Comparison of ENCODE assay signal across 10 cellular contexts in the genomic region with DNA sequence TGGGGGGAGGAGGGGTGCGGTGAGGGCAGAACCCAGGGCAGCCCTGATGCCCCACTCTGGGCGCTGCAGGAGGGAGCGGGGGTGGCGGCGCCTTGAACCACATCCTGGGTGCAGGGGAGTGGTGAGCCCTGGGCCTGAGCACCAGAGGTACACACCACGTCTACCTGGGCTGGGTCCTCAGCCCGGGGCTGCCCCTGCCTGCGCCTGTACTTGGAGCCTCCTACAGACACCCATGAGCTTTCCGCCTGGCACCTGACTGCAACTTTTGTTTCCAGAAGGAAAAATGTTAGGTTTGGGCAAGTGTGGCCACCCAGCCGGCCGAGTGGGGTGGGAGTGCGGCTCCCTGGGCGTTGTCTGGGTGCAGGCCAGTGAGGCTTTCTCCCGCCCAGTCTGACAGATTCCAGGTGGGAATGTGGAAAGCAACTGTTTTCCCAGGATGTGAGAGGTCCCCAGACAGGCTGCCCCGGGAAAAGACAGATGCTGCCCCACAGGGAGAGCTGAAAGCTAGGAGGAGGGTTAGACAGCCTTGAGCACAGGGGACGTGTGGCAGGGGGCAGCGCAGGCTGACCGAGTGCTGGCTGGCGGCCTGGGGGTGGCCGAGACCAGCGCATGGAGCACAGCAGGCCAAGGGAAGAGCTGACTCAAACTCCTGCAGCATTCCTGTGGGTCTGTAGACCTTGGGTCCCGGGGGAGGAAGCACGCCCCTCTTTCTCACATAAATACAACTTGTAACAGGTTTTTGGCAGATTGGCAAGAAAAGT. TPM values are rescaled to one million over a fixed set of nuclear protein-coding genes. Genes with fewer than 3 reads are reported as not detected.
DNase-seq lines count a peak whose midpoint lies in the region; ATAC-seq, FAIRE-seq and TF ChIP-seq lines count a peak whose summit lies in the region.
"Had no signal": no experiment of that assay in that cellular context is flagged by ENCODE, and none has a peak within 500 bp of the region (broad histone marks: within the 10 kb centered on the region; RNA-seq: fewer than 3 reads in every experiment).

No MANE protein-coding gene starts in this region.

- H3K4me2 ChIP-seq in IMR-90 (ENCODE audit: low read depth, low read length) (no peak overlapping the region), endothelial cell of umbilical vein (ENCODE audit: insufficient read depth, low read length) (no peak overlapping the region), PC-9 (no peak overlapping the region)

- H2BK120ac ChIP-seq in IMR-90 (ENCODE audit: low read depth, low read length): no peak overlapping the region

- H3K4me1 ChIP-seq in IMR-90 (ENCODE audit: control insufficient read depth, insufficient read depth, low read length): peaks cover 14% of the 10 kb centered on the region
- H3K4me1 ChIP-seq in endothelial cell of umbilical vein (ENCODE audit: control insufficient read depth, extremely low read depth, insufficient read depth, low read length): peaks cover 14% of the 10 kb centered on the region
- H3K4me1 ChIP-seq in PC-9 (replicated peaks; ENCODE audit: insufficient read depth): peaks cover 20% of the 10 kb centered on the region
- H3K4me1 ChIP-seq: parathyroid adenoma had no signal

- TF ChIP-seq POLR2A in IMR-90 (IDR thresholded peaks at IDR 0.05; ENCODE audit: low read depth, low read length): no peak
- no peak for TF ChIP-seq POLR2A in endothelial cell of umbilical vein (IDR thresholded peaks at IDR 0.05; ENCODE audit: low read depth, low read length)

- no peak overlapping the region for H3K56ac ChIP-seq in IMR-90 (ENCODE audit: extremely low read depth, insufficient read depth, low read length)

- BruUV-seq in IMR-90 (replicated peaks; lab: Mats Ljungman, UMichigan) (no TSS peak), endothelial cell of umbilical vein (replicated peaks; lab: Mats Ljungman, UMichigan) (no TSS peak), PC-9 (replicated peaks; lab: Mats Ljungman, UMichigan) (no TSS peak)

- POLR2A ChIA-PET in IMR-90 (lab: Charles Lee; ENCODE audit: unreplicated experiment): no interaction called here
- POLR2A ChIA-PET in endothelial cell of umbilical vein (lab: Charles Lee): no interaction called here
- POLR2A ChIA-PET in PC-9 (lab: Charles Lee; ENCODE audit: unreplicated experiment): no interaction called here

- H3K9ac ChIP-seq in IMR-90 (ENCODE audit: low read depth, low read length) (no peak overlapping the region), endothelial cell of umbilical vein (replicated peaks; ENCODE audit: extremely low read depth, insufficient read depth, low read length) (no peak overlapping the region)
- H3K9ac ChIP-seq: parathyroid adenoma had no signal

- H2BK15ac ChIP-seq in IMR-90 (ENCODE audit: low read depth, low read length): no peak overlapping the region

- H2AK5ac ChIP-seq in IMR-90 (ENCODE audit: low read depth, low read length): no peak overlapping the region

- TF ChIP-seq RAD21 in IMR-90 (IDR thresholded peaks at IDR 0.05; ENCODE audit: low read length): peak; percentile 34; the same call in 1 of the 2 replicates

- FAIRE-seq in endothelial cell of umbilical vein (lab: Jason Lieb, UNC): no peak

- peak; percentile 26 for TF ChIP-seq CTCF in IMR-90 (conservative IDR thresholded peaks at IDR 0.05; ENCODE audit: low read depth, low read length)
- no peak for TF ChIP-seq CTCF in endothelial cell of umbilical vein (IDR thresholded peaks at IDR 0.05; ENCODE audit: extremely low read depth in 1 of 2, insufficient read depth in 1 of 2, low read depth in 1 of 2, low read length in 2 of 2)
- TF ChIP-seq CTCF in omental fat pad (IDR thresholded peaks at IDR 0.05): no peak
- no peak for TF ChIP-seq CTCF in PC-9 (conservative IDR thresholded peaks at IDR 0.05)

- no peak overlapping the region for H3K14ac ChIP-seq in IMR-90 (replicated peaks; ENCODE audit: low read depth, low read length)

- no peaks in the 10 kb centered on the region for H3K36me3 ChIP-seq in IMR-90 (ENCODE audit: control insufficient read depth, insufficient read depth, low read length)
- no peaks in the 10 kb centered on the region for H3K36me3 ChIP-seq in endothelial cell of umbilical vein (ENCODE audit: control insufficient read depth in 2 of 2, extremely low read depth in 1 of 2, insufficient read depth in 2 of 2, low read length in 2 of 2)
- no peaks in the 10 kb centered on the region for H3K36me3 ChIP-seq in PC-9 (ENCODE audit: low read depth)

- no peaks in the 10 kb centered on the region for H3K79me1 ChIP-seq in IMR-90 (ENCODE audit: low read depth in 1 of 2, low read length in 2 of 2)

- H4K8ac ChIP-seq in IMR-90 (ENCODE audit: low read depth in 2 of 2, low read length in 2 of 2): 0 out of 4 replicates have a peak overlapping the region, but pooled peaks of 1 of the 2 experiments have one; percentile 5

- DNase-seq in D341Med (ENCODE audit: low spot score): peak; percentile 32
- DNase-seq in IMR-90: peak; percentile 81
- peak; percentile 4 for DNase-seq in endothelial cell of umbilical vein (ENCODE audit: low read depth, low spot score)
- DNase-seq in omental fat pad (ENCODE audit: low spot score): no peak
- no peak for DNase-seq in PC-9
- no peak for DNase-seq in stimulated activated CD4-positive, alpha-beta T cell treated with anti-CD3 and anti-CD28 coated beads, Interleukin-4, amount 100 ng/mL, for 1 hour
- no peak for DNase-seq in Ammon's horn (ENCODE audit: low spot score)
- DNase-seq: effector memory CD4-positive, alpha-beta T cell had no signal

- H3K18ac ChIP-seq in IMR-90 (ENCODE audit: low read depth, low read length): no peak overlapping the region

- ATAC-seq in IMR-90 (ENCODE audit: low read depth): peak; percentile 91
- ATAC-seq in omental fat pad (ENCODE audit: low FRiP score): peak; percentile 61
- ATAC-seq: activated T-helper 17 cell treated with anti-CD3 and anti-CD28 coated beads, Interleukin-2, amount 50 U/mL, for 72 hours had no signal

- H3K23ac ChIP-seq in IMR-90 (ENCODE audit: low read depth, low read length): no peak overlapping the region

- H4K91ac ChIP-seq in IMR-90 (ENCODE audit: insufficient read depth, low read depth, low read length): no peak overlapping the region

- H3K4ac ChIP-seq in IMR-90 (ENCODE audit: low read depth, low read length): no peak overlapping the region

- H3K9me1 ChIP-seq in IMR-90 (ENCODE audit: insufficient read depth, low read length) (peaks cover 7% of the 10 kb centered on the region; the same call in 1 of the 2 replicates), endothelial cell of umbilical vein (replicated peaks; ENCODE audit: control insufficient read depth, extremely low read depth, insufficient read depth, low read length) (no peaks in the 10 kb centered on the region)

- intact Hi-C loops in IMR-90 (cut with micrococcal nuclease): no loop called here
- intact Hi-C loops in endothelial cell of umbilical vein (cut with micrococcal nuclease): loop anchor here (1.0 kb wide), 1 partner anchor 63 kb away; no protein-coding TSS in a partner anchor
- intact Hi-C loops in PC-9 (cut with micrococcal nuclease; ENCODE audit: unreplicated experiment): no loop called here

- CTCF ChIA-PET in IMR-90 (lab: Yijun Ruan, JAX) (no interaction called here), endothelial cell of umbilical vein (lab: Charles Lee) (interaction anchor here (0.9 to 1.6 kb wide), 4 partner anchors 10 to 100 kb away, joined by 3 to 6 read pairs (median 4); no protein-coding TSS in a partner anchor), PC-9 (lab: Charles Lee) (no interaction called here)

- no peaks in the 10 kb centered on the region for H3K79me2 ChIP-seq in endothelial cell of umbilical vein (ENCODE audit: control insufficient read depth, insufficient read depth, low read length)
- no peaks in the 10 kb centered on the region for H3K79me2 ChIP-seq in PC-9 (ENCODE audit: low read depth)
- H3K79me2 ChIP-seq: parathyroid adenoma had no signal

- no peak overlapping the region for H2BK5ac ChIP-seq in IMR-90 (ENCODE audit: low read depth, low read length, poor library complexity, severe bottlenecking)

- H2BK20ac ChIP-seq in IMR-90 (ENCODE audit: low read depth, low read length): no peak overlapping the region

- peak overlapping the region; percentile 65 for H2AK9ac ChIP-seq in IMR-90 (replicated peaks; ENCODE audit: low read depth, low read length, poor library complexity)

- H2AFZ ChIP-seq in IMR-90 (replicated peaks; ENCODE audit: low read length, poor library complexity) (peak overlapping the region; percentile 9), endothelial cell of umbilical vein (ENCODE audit: low read depth, low read length) (no peak overlapping the region), PC-9 (no peak overlapping the region)
- H2AFZ ChIP-seq: parathyroid adenoma had no signal

- no peak overlapping the region for H4K5ac ChIP-seq in IMR-90 (ENCODE audit: low read depth, low read length)

- H3K9me3 ChIP-seq in IMR-90 (ENCODE audit: control insufficient read depth, insufficient read depth, low read length) (no peaks in the 10 kb centered on the region), endothelial cell of umbilical vein (replicated peaks; ENCODE audit: control insufficient read depth, insufficient read depth, low read length) (no peaks in the 10 kb centered on the region), PC-9 (ENCODE audit: insufficient read depth, low read depth) (no peaks in the 10 kb centered on the region)

- H3K27ac ChIP-seq in IMR-90 (ENCODE audit: insufficient read depth, low read length): no peak overlapping the region
- H3K27ac ChIP-seq in endothelial cell of umbilical vein (ENCODE audit: insufficient read depth, low read depth, low read length): no peak overlapping the region
- no peak overlapping the region for H3K27ac ChIP-seq in PC-9
- H3K27ac ChIP-seq: parathyroid adenoma had no signal

- in situ Hi-C loops in IMR-90 (cut with MboI; ENCODE audit: low sequenced_read_pairs): no loop called here

- H3F3A ChIP-seq in PC-9 (ENCODE audit: insufficient read depth, low read depth): peaks cover 16% of the 10 kb centered on the region

- H3K27me3 ChIP-seq in IMR-90 (ENCODE audit: control insufficient read depth, insufficient read depth, low read length): no peaks in the 10 kb centered on the region
- H3K27me3 ChIP-seq in endothelial cell of umbilical vein (ENCODE audit: control insufficient read depth in 2 of 2, insufficient read depth in 2 of 2, low read length in 2 of 2): no peaks in the 10 kb centered on the region
- H3K27me3 ChIP-seq in PC-9 (ENCODE audit: insufficient read depth, low read depth): no peaks in the 10 kb centered on the region

- no peak overlapping the region for H3K4me3 ChIP-seq in IMR-90 (ENCODE audit: insufficient read depth, low read depth, low read length)
- H3K4me3 ChIP-seq in endothelial cell of umbilical vein (replicated peaks in 1 of 3; ENCODE audit: insufficient read depth in 1 of 3, low read depth in 1 of 3, low read length in 3 of 3): no peak overlapping the region
- H3K4me3 ChIP-seq in PC-9: no peak overlapping the region

- dilution Hi-C loops in IMR-90 (cut with HindIII; ENCODE audit: low sequenced_read_pairs, unreplicated experiment) (no loop called here), endothelial cell of umbilical vein (cut with MboI; ENCODE audit: extremely low pct_ligation_motif_present, low sequenced_read_pairs) (no loop called here)

- H4K20me1 ChIP-seq in IMR-90 (ENCODE audit: insufficient read depth, low read length) (0 out of 2 replicates have a peak, but pooled peaks cover 5% of the 10 kb centered on the region), endothelial cell of umbilical vein (replicated peaks; ENCODE audit: control insufficient read depth, extremely low read depth, insufficient read depth, low read length) (no peaks in the 10 kb centered on the region), PC-9 (ENCODE audit: insufficient read depth) (no peaks in the 10 kb centered on the region)

- H3K9me2 ChIP-seq in PC-9 (ENCODE audit: insufficient read depth): no peaks in the 10 kb centered on the region

- 81% methylated on average over 4 of the region's 23 CpGs; no CpG with 5 or more reads in 1 of the 2 experiments for WGBS in IMR-90 (ENCODE audit: extremely low coverage in 2 of 2, insufficient read length in 1 of 2), 2 experiments

RNA-seq across cellular contexts. Expression of a gene that starts 44.1 kb away (rescaled TPM):
- total RNA-seq in IMR-90 (2012; rRNA removed) (1.7 and 2.5 TPM in 2 replicates), endothelial cell of umbilical vein (5.9 and 11.2 TPM in 2 replicates), omental fat pad (1 to 10 TPM; 4.3 to 7.6 (median 6.1) TPM), PC-9 (2021) (10.3 and 13.9 TPM in 2 replicates)
- polyA plus RNA-seq in IMR-90 (2012; rRNA removed) (4.4 and 5.5 TPM in 2 replicates), endothelial cell of umbilical vein (5.4 and 5.9 TPM in 2 replicates)
- polyA plus RNA-seq in IMR-90 (2012; cell fraction: cytosol; rRNA removed): 5.3 and 8.3 TPM in 2 replicates
- 3.5 and 12.3 TPM in 2 replicates for polyA plus RNA-seq in IMR-90 (2012; cell fraction: nucleus; rRNA removed; ENCODE audit: low replicate concordance)
- 2.2 and 3.8 TPM in 2 replicates for polyA plus RNA-seq in endothelial cell of umbilical vein (2011; cell fraction: cytosol; rRNA removed)
- polyA plus RNA-seq in endothelial cell of umbilical vein (2011; cell fraction: nucleus; rRNA removed): 2.7 and 3.2 TPM in 2 replicates
- polyA plus RNA-seq in endothelial cell of umbilical vein (2012): 3.5 and 3.6 TPM in 2 replicates
- polyA minus RNA-seq in endothelial cell of umbilical vein: 1.6 and 3.5 TPM in 2 replicates
- 1.7 TPM for polyA minus RNA-seq in endothelial cell of umbilical vein (2011; cell fraction: cytosol; rRNA and poly(A)+ RNA removed)
- polyA minus RNA-seq in endothelial cell of umbilical vein (2011; cell fraction: nucleus; rRNA and poly(A)+ RNA removed): 2.4 TPM in 2 replicates

RNA-seq across cellular contexts. Expression of a gene that starts 44.1 kb away (rescaled TPM):
- 8.6 TPM in 2 replicates for total RNA-seq in IMR-90 (2012; rRNA removed)
- 12.1 and 14.0 TPM in 2 replicates for polyA plus RNA-seq in IMR-90 (2012; rRNA removed)
- polyA plus RNA-seq in IMR-90 (2012; cell fraction: cytosol; rRNA removed): 8.4 and 9.2 TPM in 2 replicates
- 24.4 and 41.2 TPM in 2 replicates for polyA plus RNA-seq in IMR-90 (2012; cell fraction: nucleus; rRNA removed; ENCODE audit: low replicate concordance)
- total RNA-seq in endothelial cell of umbilical vein: 31.9 and 32.1 TPM in 2 replicates
- polyA plus RNA-seq in endothelial cell of umbilical vein: 40.8 and 54.5 TPM in 2 replicates
- polyA plus RNA-seq in endothelial cell of umbilical vein (2011; cell fraction: cytosol; rRNA removed): 21.6 and 22.9 TPM in 2 replicates
- 43.8 and 53.4 TPM in 2 replicates for polyA plus RNA-seq in endothelial cell of umbilical vein (2011; cell fraction: nucleus; rRNA removed)
- polyA plus RNA-seq in endothelial cell of umbilical vein (2012): 8.0 and 9.8 TPM in 2 replicates
- polyA minus RNA-seq in endothelial cell of umbilical vein: 84.1 and 88.0 TPM in 2 replicates
- 9.0 TPM for polyA minus RNA-seq in endothelial cell of umbilical vein (2011; cell fraction: cytosol; rRNA and poly(A)+ RNA removed)
- 20.7 and 26.1 TPM in 2 replicates for polyA minus RNA-seq in endothelial cell of umbilical vein (2011; cell fraction: nucleus; rRNA and poly(A)+ RNA removed)
- total RNA-seq in omental fat pad: 10 to 100 TPM in 3 of 4 donors, 1 to 10 TPM in 1; 7.6 to 12.6 (median 10.4) TPM
- 20.9 and 23.5 TPM in 2 replicates for total RNA-seq in PC-9 (2021)

RNA-seq across cellular contexts. Expression of a gene that starts 50.0 kb away (rescaled TPM):
- total RNA-seq in IMR-90 (2012; rRNA removed) (not detected in 2 replicates), endothelial cell of umbilical vein (30.2 and 38.2 TPM in 2 replicates), omental fat pad (1 to 10 TPM in 1 of 4 donors, under 1 TPM in 1, not detected in 2; 0.65 to 2.7 TPM), PC-9 (2021) (0.74 and 2.4 TPM in 2 replicates)
- polyA plus RNA-seq in IMR-90 (2012; rRNA removed) (0.03 and 0.13 TPM in 2 replicates), endothelial cell of umbilical vein (8.9 and 11.0 TPM in 2 replicates)
- polyA plus RNA-seq in IMR-90 (2012; cell fraction: cytosol; rRNA removed): 0.03 TPM in 1 of 2 replicates, not detected in the other
- 0.08 and 0.36 TPM in 2 replicates for polyA plus RNA-seq in IMR-90 (2012; cell fraction: nucleus; rRNA removed; ENCODE audit: low replicate concordance)
- polyA plus RNA-seq in endothelial cell of umbilical vein (2011; cell fraction: cytosol; rRNA removed): 6.3 and 6.6 TPM in 2 replicates
- polyA plus RNA-seq in endothelial cell of umbilical vein (2011; cell fraction: nucleus; rRNA removed): 28.4 and 44.8 TPM in 2 replicates
- 7.1 and 14.5 TPM in 2 replicates for polyA plus RNA-seq in endothelial cell of umbilical vein (2012)
- 6.0 and 9.7 TPM in 2 replicates for polyA minus RNA-seq in endothelial cell of umbilical vein
- not detected for polyA minus RNA-seq in endothelial cell of umbilical vein (2011; cell fraction: cytosol; rRNA and poly(A)+ RNA removed)
- polyA minus RNA-seq in endothelial cell of umbilical vein (2011; cell fraction: nucleus; rRNA and poly(A)+ RNA removed): 10.4 and 16.9 TPM in 2 replicates
- total RNA-seq: activated T-helper 17 cell treated with anti-CD3 and anti-CD28 coated beads, Interleukin-2, amount 50 U/mL, for 72 hours had no signal

Comparison
In these comparisons a context has a peak if more than half of its experiments do, and no peak if none do; other contexts are left out.
1. DNase-seq: peak in D341Med (single experiment), IMR-90 (single experiment) and endothelial cell of umbilical vein (single experiment); none in omental fat pad (single experiment), PC-9 (0 of 2), stimulated activated CD4-positive, alpha-beta T cell treated with anti-CD3 and anti-CD28 coated beads, Interleukin-4, amount 100 ng/mL, for 1 hour (single experiment) and Ammon's horn (single experiment).